Comparison of ENCODE assay signal across 8 cellular contexts in the genomic region with DNA sequence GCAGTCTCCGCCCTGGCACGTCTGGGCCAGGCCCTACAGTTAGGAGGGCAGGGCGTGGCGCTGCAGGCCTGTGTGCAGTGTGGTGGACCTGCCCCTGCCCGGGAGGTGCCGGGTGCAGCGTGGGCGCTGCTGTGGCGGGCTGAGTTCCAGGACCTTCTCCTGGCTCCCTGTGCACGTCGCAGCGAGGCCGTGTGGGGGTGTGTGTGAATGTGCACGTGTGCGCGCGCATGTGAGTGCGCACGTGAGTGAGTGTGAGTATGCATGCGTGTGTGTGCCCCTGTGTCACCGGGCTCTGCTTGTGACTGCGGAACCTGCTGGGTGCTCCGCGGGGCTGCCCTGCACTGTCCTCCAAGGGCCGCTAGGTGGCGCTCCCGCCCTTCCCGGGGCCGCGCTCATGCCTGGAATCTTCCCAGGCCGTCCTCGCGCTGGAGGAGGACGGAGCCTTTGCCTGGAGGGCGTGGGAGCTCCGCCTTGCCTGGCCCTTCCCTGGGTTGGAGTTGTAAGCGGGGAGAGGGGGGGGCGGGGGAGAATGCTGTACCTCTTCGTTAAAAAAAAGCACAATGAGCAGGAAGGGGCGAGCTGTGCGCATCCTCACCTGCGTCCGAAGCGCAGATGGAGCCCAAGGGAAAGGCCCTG.
DNase-seq lines count a peak whose midpoint lies in the region; ATAC-seq, FAIRE-seq and TF ChIP-seq lines count a peak whose summit lies in the region.

No MANE protein-coding gene starts in this region.

- no peak for TF ChIP-seq POLR2A in gastroesophageal sphincter (IDR thresholded peaks at IDR 0.05)
- TF ChIP-seq POLR2A in ovary (IDR thresholded peaks at IDR 0.05): no peak
- TF ChIP-seq POLR2A in tibial nerve (IDR thresholded peaks at IDR 0.05): no peak

- 0% methylated on average over 1 of the region's 44 CpGs; no CpG with 5 or more reads in 1 of the 2 donors for WGBS in gastroesophageal sphincter (ENCODE audit: low coverage in 1 of 2), 2 donors
- WGBS in ovary, 3 donors: 12 to 15% (median 15%) methylated on average over 34 to 44 of the region's 44 CpGs
- 13 to 42% methylated on average over 7 to 22 of the region's 44 CpGs for WGBS in tibial nerve, 2 donors

- H3K27me3 ChIP-seq in SJCRH30: no peaks in the 10 kb centered on the region
- no peaks in the 10 kb centered on the region for H3K27me3 ChIP-seq in gastroesophageal sphincter
- no peaks in the 10 kb centered on the region for H3K27me3 ChIP-seq in ovary
- H3K27me3 ChIP-seq in tibial nerve: no peaks in the 10 kb centered on the region

- DNase-seq in D721Med (ENCODE audit: insufficient read length, low spot score): peak; percentile 86
- DNase-seq in HuH-7 (ENCODE audit: low spot score): peak; percentile 91
- DNase-seq in SJCRH30: peak; percentile 72 to 78
- DNase-seq in activated gamma-delta T cell treated with anti-CD3 and anti-CD28 coated beads, Interleukin-2, amount 50 U/mL, for 16 hours (ENCODE audit: low read depth): peak; percentile 28
- DNase-seq in ovary: peak; percentile 78 to 91 (median 85)
- peak; percentile 63 to 72 for DNase-seq in tibial nerve (ENCODE audit: low spot score in 2 of 2)

- intact Hi-C loops in ovary (cut with DNase I): loop anchor here in 3 of 4 donors (1.0 to 10.0 kb wide), 6 partner anchors 87 to 644 kb away; partner anchors contain the start of gene RPL36 (in 1 of the 3)

- H3K27ac ChIP-seq in SJCRH30 (no peak overlapping the region), gastroesophageal sphincter (peak overlapping the region in 1 of 4 donors; percentile 9), ovary (no peak overlapping the region), tibial nerve (peak overlapping the region; percentile 19 to 81 (median 56))

- peak; percentile 90 for ATAC-seq in gastroesophageal sphincter
- ATAC-seq in GM18498 (IDR thresholded peaks at IDR 0.05; ENCODE audit: unreplicated experiment): no peak

- H3K4me3 ChIP-seq in SJCRH30 (no peak overlapping the region), gastroesophageal sphincter (peak overlapping the region in 1 of 2 donors; percentile 10), ovary (peak overlapping the region; percentile 12), tibial nerve (peak overlapping the region in 1 of 4 donors; percentile 14)

- peak; percentile 93 for TF ChIP-seq CTCF in D721Med (IDR thresholded peaks at IDR 0.05; ENCODE audit: insufficient read depth, missing control alignments)
- TF ChIP-seq CTCF in gastroesophageal sphincter (IDR thresholded peaks at IDR 0.05): peak in 3 of 4 experiments; percentile 95 to 99 (median 98)
- peak; percentile 97 to 98 (median 97) for TF ChIP-seq CTCF in ovary (IDR thresholded peaks at IDR 0.05)
- TF ChIP-seq CTCF in tibial nerve (IDR thresholded peaks at IDR 0.05): peak; percentile 98 to 99 (median 98)

- H3K36me3 ChIP-seq in SJCRH30 (no peaks in the 10 kb centered on the region), gastroesophageal sphincter (peaks cover 0 to 74% of the 10 kb centered on the region in 2 donors), ovary (no peaks in the 10 kb centered on the region), tibial nerve (peaks cover 0 to 56% (median 0%) of the 10 kb centered on the region in 3 donors)

- FAIRE-seq in D721Med (lab: Jason Lieb, UNC): no peak

- TF ChIP-seq EP300 in gastroesophageal sphincter (IDR thresholded peaks at IDR 0.05) (no peak), ovary (IDR thresholded peaks at IDR 0.05) (no peak), tibial nerve (IDR thresholded peaks at IDR 0.05) (peak in 1 of 2 donors; percentile 70)

- H3K9me3 ChIP-seq in SJCRH30 (replicated peaks) (no peaks in the 10 kb centered on the region), gastroesophageal sphincter (no peaks in the 10 kb centered on the region), ovary (no peaks in the 10 kb centered on the region), tibial nerve (no peaks in the 10 kb centered on the region)

- H3K4me1 ChIP-seq in SJCRH30: peaks cover 12% of the 10 kb centered on the region; the same call in 1 of the 2 replicates
- H3K4me1 ChIP-seq in gastroesophageal sphincter: peaks cover 0 to 38% (median 20%) of the 10 kb centered on the region in 3 donors
- peaks cover 14% of the 10 kb centered on the region for H3K4me1 ChIP-seq in ovary (ENCODE audit: insufficient read depth)
- peaks cover 0 to 35% (median 20%) of the 10 kb centered on the region in 4 donors for H3K4me1 ChIP-seq in tibial nerve

Comparison
In these comparisons a context has a peak if more than half of its experiments do, and no peak if none do; other contexts are left out.
1. DNase-seq: peak in every context shown above with its lines; median percentile 91 in HuH-7; 86 in D721Med; 85 in ovary; 75 in SJCRH30; 68 in tibial nerve; 28 in activated gamma-delta T cell treated with anti-CD3 and anti-CD28 coated beads, Interleukin-2, amount 50 U/mL, for 16 hours.
2. H3K27ac ChIP-seq: peak in tibial nerve (4 of 4); none in SJCRH30 (single experiment) and ovary (0 of 2).
3. Peak in every context shown above with its lines, with median percentiles within 50 percentile points of each other: CTCF ChIP-seq.